In the genomic region with DNA sequence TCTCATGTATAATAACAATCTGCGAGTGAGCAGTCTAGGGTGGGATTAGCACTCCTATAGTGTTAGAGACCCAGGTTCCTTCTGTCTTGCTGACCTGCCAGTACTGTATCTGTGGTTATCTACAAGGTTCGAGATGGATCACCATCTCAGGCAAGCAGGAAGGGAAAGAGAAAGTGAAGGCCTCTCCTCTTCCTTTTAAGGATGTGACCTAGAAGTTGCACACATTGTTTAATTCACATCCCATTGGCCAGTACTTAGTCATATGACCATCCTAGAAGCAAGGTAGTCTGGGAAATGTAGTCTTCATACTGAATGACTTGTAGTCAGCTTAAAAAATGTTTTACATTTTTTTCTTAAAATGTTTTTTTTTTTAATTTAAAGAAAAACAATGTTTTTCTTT, we compare ENCODE assay signal across 8 cellular contexts.
DNase-seq lines count a peak whose midpoint lies in the region; ATAC-seq and TF ChIP-seq lines count a peak whose summit lies in the region.

No MANE protein-coding gene starts in this region.

- peaks cover 6% of the 10 kb centered on the region for H3K27me3 Mint-ChIP-seq in activated naive CD4-positive, alpha-beta T cell treated with anti-CD3 and anti-CD28 coated beads for 36 hours (ENCODE audit: low read depth)
- H3K27me3 Mint-ChIP-seq in stimulated activated memory B cell treated with anti-CD40 and anti-IgM and Interleukin-4, amounts not matched to agents 10 μg/mL and 1 μg/mL and 100 μg/mL, for 72 hours: peaks cover 28% of the 10 kb centered on the region
- peaks cover 16% of the 10 kb centered on the region for H3K27me3 Mint-ChIP-seq in H9 (ENCODE audit: low read depth)

- H3K79me1 ChIP-seq in H9 (ENCODE audit: insufficient read depth, low read depth, low read length, poor library complexity, severe bottlenecking): no peaks in the 10 kb centered on the region

- no peak overlapping the region for H3K56ac ChIP-seq in H9 (ENCODE audit: insufficient read length, low read depth, low read length)

- H3K4ac ChIP-seq in H9 (ENCODE audit: low read depth, low read length): no peak overlapping the region

- WGBS in H9 (ENCODE audit: extremely low coverage, insufficient read length, low lambda C conversion rate): no CpG with 5 or more reads among the region's 2 CpGs

- no peak overlapping the region for H4K5ac ChIP-seq in H9 (ENCODE audit: insufficient read length, low read depth, low read length)

- no peak overlapping the region for H4K91ac ChIP-seq in H9 (ENCODE audit: insufficient read length, low read depth, low read length)

- TF ChIP-seq CTCF in foreskin keratinocyte (conservative IDR thresholded peaks at IDR 0.05): no peak
- no peak for TF ChIP-seq CTCF in H9 (conservative IDR thresholded peaks at IDR 0.05)

- H2AFZ ChIP-seq in H9 (ENCODE audit: low read length): no peak overlapping the region

- H3K9ac ChIP-seq in H9 (ENCODE audit: extremely low read depth, insufficient read length, low read length): no peak overlapping the region

- no peak overlapping the region for H2BK120ac ChIP-seq in H9 (ENCODE audit: low read depth, low read length, poor library complexity, severe bottlenecking)

- no peak overlapping the region for H2BK12ac ChIP-seq in H9 (ENCODE audit: insufficient read length, low read depth, low read length)

- intact Hi-C loops in activated naive CD4-positive, alpha-beta T cell treated with anti-CD3 and anti-CD28 coated beads for 36 hours (cut with micrococcal nuclease): no loop called here

- ATAC-seq in GM21529 (IDR thresholded peaks at IDR 0.05; ENCODE audit: unreplicated experiment) (peak; percentile 100), SK-N-SH treated with all-trans-retinoic acid at 6 μM for 48 hours (peak; percentile 89), foreskin keratinocyte (peak; percentile 92)
- peak; percentile 91 for ATAC-seq in stimulated activated memory B cell treated with anti-CD40 and anti-IgM and Interleukin-4, amounts not matched to agents 10 μg/mL and 1 μg/mL and 100 μg/mL, for 72 hours

- H3K9me3 ChIP-seq in H9 (ENCODE audit: control insufficient read depth, low read depth, low read length): no peaks in the 10 kb centered on the region

- CTCF ChIA-PET in activated naive CD4-positive, alpha-beta T cell treated with anti-CD3 and anti-CD28 coated beads for 36 hours (lab: Charles Lee): no interaction called here

- H3K27me3 ChIP-seq in foreskin keratinocyte (no peaks in the 10 kb centered on the region), H9 (ENCODE audit: insufficient read depth, low read length) (no peaks in the 10 kb centered on the region)

- no peak overlapping the region for H4K8ac ChIP-seq in H9 (replicated peaks; ENCODE audit: insufficient read length, low read depth, low read length)

- peak overlapping the region; percentile 11 for H3K4me3 Mint-ChIP-seq in activated naive CD4-positive, alpha-beta T cell treated with anti-CD3 and anti-CD28 coated beads for 36 hours
- no peak overlapping the region for H3K4me3 Mint-ChIP-seq in stimulated activated memory B cell treated with anti-CD40 and anti-IgM and Interleukin-4, amounts not matched to agents 10 μg/mL and 1 μg/mL and 100 μg/mL, for 72 hours
- H3K4me3 Mint-ChIP-seq in H9: no peak overlapping the region

- no peak overlapping the region for H3K27ac ChIP-seq in foreskin keratinocyte
- H3K27ac ChIP-seq in H9 (ENCODE audit: insufficient read length, low read depth, low read length): no peak overlapping the region

- peaks cover 3% of the 10 kb centered on the region for H3K4me1 Mint-ChIP-seq in activated naive CD4-positive, alpha-beta T cell treated with anti-CD3 and anti-CD28 coated beads for 36 hours (ENCODE audit: low read depth)
- H3K4me1 Mint-ChIP-seq in stimulated activated memory B cell treated with anti-CD40 and anti-IgM and Interleukin-4, amounts not matched to agents 10 μg/mL and 1 μg/mL and 100 μg/mL, for 72 hours: no peaks in the 10 kb centered on the region
- peaks cover 9 to 10% of the 10 kb centered on the region in 2 experiments for H3K4me1 Mint-ChIP-seq in H9

- no peak overlapping the region for H3K23ac ChIP-seq in H9 (ENCODE audit: insufficient read length, low read depth, low read length)

- H4K20me1 ChIP-seq in H9 (ENCODE audit: control insufficient read depth, insufficient read depth, insufficient read length): no peaks in the 10 kb centered on the region

- H3K14ac ChIP-seq in H9 (ENCODE audit: insufficient read depth, low read length): no peak overlapping the region

- H3K4me1 ChIP-seq in foreskin keratinocyte (peaks cover 6% of the 10 kb centered on the region), H9 (ENCODE audit: insufficient read depth, low read length) (no peaks in the 10 kb centered on the region; the same call in 1 of the 2 replicates)

- peak; percentile 17 for DNase-seq in activated naive CD4-positive, alpha-beta T cell treated with anti-CD3 and anti-CD28 coated beads for 36 hours
- DNase-seq in activated naive CD4-positive, alpha-beta T cell treated with anti-CD3 and anti-CD28 coated beads, Interleukin-2, amount 50 U/mL, for 16 hours: no peak
- DNase-seq in HS-5 (ENCODE audit: low read depth) (peak; percentile 70), foreskin keratinocyte (peak; percentile 63 to 81), H9 (no peak)

- H3T11ph ChIP-seq in H9 (ENCODE audit: low read length): no peak overlapping the region

- H3K79me2 ChIP-seq in H9 (ENCODE audit: insufficient read depth, low read length): no peaks in the 10 kb centered on the region

- H3K23me2 ChIP-seq in H9 (ENCODE audit: insufficient read length, low read depth, low read length, poor library complexity, severe bottlenecking): no peaks in the 10 kb centered on the region

- H3K4me2 ChIP-seq in H9 (ENCODE audit: insufficient read depth, insufficient read length, low read length): no peak overlapping the region

- H2BK5ac ChIP-seq in H9 (ENCODE audit: insufficient read length, low read length): no peak overlapping the region

- no peaks in the 10 kb centered on the region for H3K36me3 Mint-ChIP-seq in activated naive CD4-positive, alpha-beta T cell treated with anti-CD3 and anti-CD28 coated beads for 36 hours (ENCODE audit: low read depth)
- no peaks in the 10 kb centered on the region for H3K36me3 Mint-ChIP-seq in stimulated activated memory B cell treated with anti-CD40 and anti-IgM and Interleukin-4, amounts not matched to agents 10 μg/mL and 1 μg/mL and 100 μg/mL, for 72 hours
- no peaks in the 10 kb centered on the region for H3K36me3 Mint-ChIP-seq in H9 (ENCODE audit: insufficient read depth in 1 of 3, low read depth in 3 of 3)

- no peak overlapping the region for H3K27ac Mint-ChIP-seq in activated naive CD4-positive, alpha-beta T cell treated with anti-CD3 and anti-CD28 coated beads for 36 hours
- no peak overlapping the region for H3K27ac Mint-ChIP-seq in stimulated activated memory B cell treated with anti-CD40 and anti-IgM and Interleukin-4, amounts not matched to agents 10 μg/mL and 1 μg/mL and 100 μg/mL, for 72 hours
- H3K27ac Mint-ChIP-seq in H9: no peak overlapping the region

- no peak overlapping the region for H2BK15ac ChIP-seq in H9 (ENCODE audit: low read depth, low read length)

- no peaks in the 10 kb centered on the region for H3K9me3 Mint-ChIP-seq in activated naive CD4-positive, alpha-beta T cell treated with anti-CD3 and anti-CD28 coated beads for 36 hours
- peaks cover 3% of the 10 kb centered on the region for H3K9me3 Mint-ChIP-seq in stimulated activated memory B cell treated with anti-CD40 and anti-IgM and Interleukin-4, amounts not matched to agents 10 μg/mL and 1 μg/mL and 100 μg/mL, for 72 hours
- no peaks in the 10 kb centered on the region for H3K9me3 Mint-ChIP-seq in H9

- H2BK20ac ChIP-seq in H9 (ENCODE audit: low read depth, low read length, poor library complexity, severe bottlenecking): no peak overlapping the region

- no peak overlapping the region for H2AK5ac ChIP-seq in H9 (ENCODE audit: insufficient read length, low read length)

- H3K18ac ChIP-seq in H9 (ENCODE audit: insufficient read length, low read depth, low read length): no peak overlapping the region

TF ChIP-seq in SK-N-SH treated with all-trans-retinoic acid at 6 μM for 48 hours, 23 proteins besides CTCF, POLR2A, EP300 and RAD21:
- TF ChIP-seq ISL1 (CRISPR knock-in tag; IDR thresholded peaks at IDR 0.05): no peak

Comparison
In these comparisons a context has a peak if more than half of its experiments do, and no peak if none do; other contexts are left out.
1. DNase-seq: peak in activated naive CD4-positive, alpha-beta T cell treated with anti-CD3 and anti-CD28 coated beads for 36 hours (single experiment), HS-5 (single experiment) and foreskin keratinocyte (2 of 2); none in activated naive CD4-positive, alpha-beta T cell treated with anti-CD3 and anti-CD28 coated beads, Interleukin-2, amount 50 U/mL, for 16 hours (single experiment) and H9 (single experiment).
2. Peak in every context shown above with its lines, with median percentiles within 50 percentile points of each other: ATAC-seq.